Comparison of ENCODE assay signal across 1 cellular context in the genomic region with DNA sequence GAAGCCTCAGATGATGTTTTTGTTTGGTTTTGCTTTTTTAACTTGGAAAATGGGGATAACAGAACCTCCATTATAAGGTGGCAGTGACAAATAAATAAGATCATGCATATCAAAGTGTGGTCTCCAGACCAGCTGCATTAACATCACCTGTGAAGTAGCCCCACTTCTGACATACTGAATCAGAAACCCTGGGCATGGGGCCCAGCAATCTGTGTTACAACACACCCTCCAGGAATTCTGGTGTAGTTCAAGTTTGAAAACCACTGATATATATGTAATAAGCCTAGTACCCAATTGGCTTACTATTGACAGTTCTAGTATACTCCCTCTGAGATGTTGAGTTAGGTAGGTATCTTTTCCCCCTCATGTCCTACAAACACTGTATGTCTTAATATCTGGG.
A peak's percentile ranks its signal among the peaks of the same experiment; 100 is the strongest.
TF ChIP-seq lines count a peak whose summit lies in the region.

No MANE protein-coding gene starts in this region.

TF ChIP-seq in HCT116, 20 proteins besides CTCF, POLR2A, EP300 and RAD21:
- TF ChIP-seq SP1 (IDR thresholded peaks at IDR 0.05; ENCODE audit: low read depth) (no peak), CBX3 (IDR thresholded peaks at IDR 0.05; ENCODE audit: low read depth) (peak; percentile 14; the same call in 1 of the 2 replicates), EZH2 (IDR thresholded peaks at IDR 0.05) (no peak), MAX (IDR thresholded peaks at IDR 0.05) (0 out of 2 replicates have a peak, but pooled peaks have one; percentile 3), SRF (IDR thresholded peaks at IDR 0.05; ENCODE audit: low read depth) (no peak), YY1 (IDR thresholded peaks at IDR 0.05; ENCODE audit: extremely low read depth, insufficient replicate concordance, low read depth, low read length) (no peak), SIN3A (IDR thresholded peaks at IDR 0.05; ENCODE audit: low read depth) (no peak), ELF1 (IDR thresholded peaks at IDR 0.05; ENCODE audit: borderline replicate concordance, low read depth) (no peak), EGR1 (IDR thresholded peaks at IDR 0.05; ENCODE audit: low read depth) (no peak), POLR2AphosphoS5 (IDR thresholded peaks at IDR 0.05; ENCODE audit: low read depth, low read length) (no peak), CEBPB (IDR thresholded peaks at IDR 0.05; ENCODE audit: low read depth) (peak; percentile 6; the same call in 1 of the 2 replicates), EZH2phosphoT487 (IDR thresholded peaks at IDR 0.05; ENCODE audit: borderline replicate concordance) (no peak), FOSL1 (IDR thresholded peaks at IDR 0.05; ENCODE audit: low read depth) (no peak), REST (IDR thresholded peaks at IDR 0.05; ENCODE audit: low read depth) (no peak), ZNF274 (IDR thresholded peaks at IDR 0.05; ENCODE audit: low read depth, low read length) (no peak), TCF7L2 (IDR thresholded peaks at IDR 0.05; ENCODE audit: borderline replicate concordance, extremely low read depth, insufficient read depth, insufficient read length) (no peak), JUND (IDR thresholded peaks at IDR 0.05) (no peak), ZFX (IDR thresholded peaks at IDR 0.05) (no peak)
- TF ChIP-seq, protein P1, sequence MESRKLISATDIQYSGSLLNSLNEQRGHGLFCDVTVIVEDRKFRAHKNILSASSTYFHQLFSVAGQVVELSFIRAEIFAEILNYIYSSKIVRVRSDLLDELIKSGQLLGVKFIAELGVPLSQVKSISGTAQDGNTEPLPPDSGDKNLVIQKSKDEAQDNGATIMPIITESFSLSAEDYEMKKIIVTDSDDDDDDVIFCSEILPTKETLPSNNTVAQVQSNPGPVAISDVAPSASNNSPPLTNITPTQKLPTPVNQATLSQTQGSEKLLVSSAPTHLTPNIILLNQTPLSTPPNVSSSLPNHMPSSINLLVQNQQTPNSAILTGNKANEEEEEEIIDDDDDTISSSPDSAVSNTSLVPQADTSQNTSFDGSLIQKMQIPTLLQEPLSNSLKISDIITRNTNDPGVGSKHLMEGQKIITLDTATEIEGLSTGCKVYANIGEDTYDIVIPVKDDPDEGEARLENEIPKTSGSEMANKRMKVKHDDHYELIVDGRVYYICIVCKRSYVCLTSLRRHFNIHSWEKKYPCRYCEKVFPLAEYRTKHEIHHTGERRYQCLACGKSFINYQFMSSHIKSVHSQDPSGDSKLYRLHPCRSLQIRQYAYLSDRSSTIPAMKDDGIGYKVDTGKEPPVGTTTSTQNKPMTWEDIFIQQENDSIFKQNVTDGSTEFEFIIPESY (IDR thresholded peaks at IDR 0.05; ENCODE audit: extremely low read depth, insufficient replicate concordance, low read length), result no peak
- TF ChIP-seq, protein P2, sequence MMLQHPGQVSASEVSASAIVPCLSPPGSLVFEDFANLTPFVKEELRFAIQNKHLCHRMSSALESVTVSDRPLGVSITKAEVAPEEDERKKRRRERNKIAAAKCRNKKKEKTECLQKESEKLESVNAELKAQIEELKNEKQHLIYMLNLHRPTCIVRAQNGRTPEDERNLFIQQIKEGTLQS (IDR thresholded peaks at IDR 0.05), result no peak
